ENCODE assay signal across 21 cellular contexts in the genomic region with DNA sequence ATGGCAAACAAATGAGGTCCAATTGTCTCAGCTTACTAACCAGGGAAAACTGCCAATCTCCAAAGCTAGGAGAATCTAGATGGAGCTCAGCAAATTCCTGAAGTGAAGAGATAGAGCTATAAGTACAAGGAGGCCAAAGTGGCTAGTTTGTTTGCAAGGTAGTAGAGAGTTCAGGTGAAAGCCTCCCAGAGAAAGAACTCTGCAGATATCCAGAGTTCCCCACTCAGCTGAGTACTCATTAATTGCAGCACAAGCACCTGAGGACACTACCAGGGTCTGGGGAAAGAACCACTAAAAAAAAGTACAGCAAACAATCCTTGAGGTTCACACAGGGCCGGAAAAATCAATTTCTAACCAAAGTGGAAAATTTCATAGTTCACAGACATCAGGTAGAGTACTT.
"Had no signal": no experiment of that assay in that cellular context is flagged by ENCODE, and none has a peak within 500 bp of the region (broad histone marks: within the 10 kb centered on the region; RNA-seq: fewer than 3 reads in every experiment).

No MANE protein-coding gene starts in this region.

- H3K27me3 Mint-ChIP-seq: memory B cell had no signal

- H3K27ac Mint-ChIP-seq: memory B cell, mesothelial cell of epicardium, natural killer cell had no signal

- H3K27me3 ChIP-seq: colonic mucosa, heart left ventricle, left lung, right atrium auricular region, sigmoid colon, stomach, transverse colon had no signal

- H3K4me3 ChIP-seq: colonic mucosa, heart left ventricle, left lung, lower lobe of right lung, right atrium auricular region, sigmoid colon, skin epidermis, stomach, thoracic aorta, transverse colon had no signal

- H3K4me3 Mint-ChIP-seq: memory B cell, mesothelial cell of epicardium, natural killer cell, neural crest cell had no signal

- DNase-seq: colonic mucosa; dermis blood vessel endothelial cell; erythroblast; heart left ventricle; hypothalamus; islet precursor cell; left lung; lower lobe of right lung; natural killer cell; posterior cingulate gyrus; sigmoid colon; stimulated activated naive CD4-positive, alpha-beta T cell; stomach; substantia nigra; transverse colon had no signal

- H3K27ac ChIP-seq: colonic mucosa, heart left ventricle, left lung, lower lobe of right lung, right atrium auricular region, sigmoid colon, skin epidermis, stomach, thoracic aorta, transverse colon had no signal

- H3K4me1 Mint-ChIP-seq: memory B cell, mesothelial cell of epicardium, natural killer cell, neural crest cell had no signal

- H3K4me1 ChIP-seq: colonic mucosa, heart left ventricle, left lung, lower lobe of right lung, right atrium auricular region, sigmoid colon, stomach, transverse colon had no signal

- ATAC-seq: heart left ventricle, left lung, lower lobe of right lung, natural killer cell had no signal

- H3K36me3 ChIP-seq: colonic mucosa, heart left ventricle, left lung, lower lobe of right lung, right atrium auricular region, sigmoid colon, stomach, thoracic aorta, transverse colon had no signal
